14 cellular contexts compared by ENCODE assay signal in the genomic region with DNA sequence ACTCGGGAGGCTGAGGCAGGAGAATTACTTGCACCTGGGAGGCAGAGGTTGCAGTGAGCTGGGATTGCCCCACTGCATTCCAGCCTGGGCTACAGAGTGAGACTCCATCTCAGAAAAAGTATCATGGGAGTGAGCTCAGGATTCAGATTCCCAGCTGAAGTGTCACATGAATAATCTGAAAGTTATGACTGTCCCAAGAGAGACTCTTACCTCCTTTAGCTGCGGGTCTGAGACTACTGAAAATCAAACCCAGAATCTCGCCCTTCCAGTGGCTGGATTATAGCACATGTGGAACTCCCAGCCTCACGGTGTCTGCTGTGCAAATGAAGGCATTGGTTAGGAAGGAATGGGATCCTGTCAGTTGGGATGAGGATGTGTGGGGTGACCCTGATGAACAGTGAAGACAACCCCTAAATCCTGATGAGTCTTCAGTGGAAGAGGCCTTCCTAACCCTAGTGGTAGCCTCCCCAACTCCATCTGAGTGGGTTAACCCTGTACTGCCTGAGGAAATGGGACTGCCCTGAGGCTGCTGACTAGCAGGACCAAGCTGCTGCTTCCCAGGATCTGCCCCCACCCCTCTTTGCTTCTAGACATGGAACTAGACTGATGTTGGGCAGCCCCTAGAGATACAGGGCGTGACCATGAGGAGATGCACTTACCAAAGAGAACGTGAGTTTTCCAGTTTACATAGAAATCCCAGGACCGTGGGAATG.
"Had no signal": no experiment of that assay in that cellular context is flagged by ENCODE, and none has a peak within 500 bp of the region (broad histone marks: within the 10 kb centered on the region; RNA-seq: fewer than 3 reads in every experiment).

No MANE protein-coding gene starts in this region.

- H3K4me3 ChIP-seq: cardiac muscle cell, colonic mucosa, lung, ovary, thyroid gland had no signal

- ATAC-seq: activated CD4-positive, CD25-positive, alpha-beta regulatory T cell treated with anti-CD3 and anti-CD28 coated beads, Interleukin-2, amount 50 U/mL, for 24 hours; naive thymus-derived CD4-positive, alpha-beta T cell had no signal

- FAIRE-seq: frontal cortex had no signal

- H3K36me3 ChIP-seq: colonic mucosa, ovary had no signal

- H3K27ac ChIP-seq: cardiac muscle cell, colonic mucosa, ovary, thyroid gland had no signal

- DNase-seq: activated CD4-positive, alpha-beta T cell treated with anti-CD3 and anti-CD28 coated beads, Interleukin-2, amount 50 U/mL, for 4 hours; activated gamma-delta T cell; activated T-cell treated with anti-CD3 and anti-CD28 coated beads, Interleukin-2, amount 50 U/mL, for 1 hour; colonic mucosa; effector CD4-positive, alpha-beta T cell; naive thymus-derived CD4-positive, alpha-beta T cell; stimulated activated CD4-positive, alpha-beta T cell treated with anti-CD3 and anti-CD28 coated beads, Interleukin-4, amount 100 ng/mL, for 4 hours; SW 1271; thyroid gland had no signal

- H3K4me1 ChIP-seq: colonic mucosa had no signal

- H3K27me3 ChIP-seq: cardiac muscle cell, colonic mucosa, ovary, thyroid gland had no signal

- H3K9me3 ChIP-seq: colonic mucosa, ovary, thyroid gland had no signal
